8 cellular contexts compared by ENCODE assay signal in the genomic region with DNA sequence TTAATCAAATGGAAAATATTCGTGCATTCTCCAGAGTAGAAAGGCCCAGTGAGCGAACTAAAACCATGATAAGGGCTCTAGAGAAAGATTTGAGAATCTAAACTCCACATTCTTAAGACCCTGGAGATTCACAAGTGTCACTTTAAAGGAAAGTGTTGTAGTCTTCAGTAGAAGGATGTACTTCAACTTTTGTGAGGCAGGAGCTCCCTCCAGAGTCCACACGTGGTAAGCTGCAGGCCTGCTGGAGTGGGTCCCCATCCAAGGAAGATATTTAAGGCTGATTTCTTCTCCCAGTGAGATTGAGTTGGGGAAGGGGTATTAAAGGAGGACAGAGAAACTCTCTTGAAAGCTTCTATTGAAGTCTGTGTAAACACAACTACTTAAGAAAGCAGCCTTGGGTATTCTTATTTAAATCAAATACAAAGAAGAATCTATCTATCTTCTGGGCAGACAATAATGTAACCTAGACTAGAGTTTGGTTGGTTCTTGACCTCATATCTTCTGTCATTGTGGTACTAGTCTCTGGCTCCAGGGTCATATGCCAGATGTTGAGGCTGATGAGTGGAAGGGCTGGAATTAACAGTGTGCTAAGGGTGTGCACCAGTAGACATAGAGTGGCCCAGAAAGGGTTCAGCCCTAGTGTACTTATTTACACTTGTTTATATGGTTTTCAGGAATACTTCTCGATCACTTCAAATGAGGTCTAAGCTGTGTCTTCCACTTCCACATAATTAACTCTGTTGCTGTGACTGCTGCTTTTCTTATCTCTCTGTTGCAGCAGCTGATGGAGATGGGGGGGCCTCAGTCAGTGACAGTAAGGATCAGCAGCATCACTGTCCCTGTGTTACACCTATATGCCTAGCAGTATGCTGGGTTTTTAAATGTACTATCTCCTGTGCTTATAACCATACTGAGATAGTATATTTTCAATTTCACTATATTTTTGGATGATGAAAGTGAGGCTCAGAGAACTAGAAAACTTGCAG.
DNase-seq lines count a peak whose midpoint lies in the region; ATAC-seq and TF ChIP-seq lines count a peak whose summit lies in the region.

No MANE protein-coding gene starts in this region.

- no peaks in the 10 kb centered on the region for H3K9me3 Mint-ChIP-seq in activated T-cell treated with anti-CD3 and anti-CD28 coated beads, Interleukin-2, amount 50 U/mL, for 4 hours

- CTCF ChIA-PET in OCI-LY7 (lab: Charles Lee; ENCODE audit: unreplicated experiment) = interaction anchor here (1.4 kb wide), 1 partner anchor 244 kb away, joined by 11 read pairs; no protein-coding TSS in a partner anchor

- ATAC-seq in GM19463 (IDR thresholded peaks at IDR 0.05; ENCODE audit: unreplicated experiment) (peak; percentile 86), HG03558 (IDR thresholded peaks at IDR 0.05; ENCODE audit: extremely low read depth, unreplicated experiment) (peak; percentile 69), upper lobe of right lung (peak; percentile 93)
- peak; percentile 67 to 84 for ATAC-seq in activated T-cell treated with anti-CD3 and anti-CD28 coated beads, Interleukin-2, amount 50 U/mL, for 4 hours

- H3K36me3 ChIP-seq in OCI-LY7 (ENCODE audit: insufficient read depth, low read length) = 0 out of 2 replicates have a peak, but pooled peaks cover 5% of the 10 kb centered on the region
- H3K36me3 ChIP-seq in upper lobe of right lung = no peaks in the 10 kb centered on the region

- H3K79me2 ChIP-seq in OCI-LY7 (ENCODE audit: insufficient read depth, low read depth, low read length) = peaks cover 54% of the 10 kb centered on the region

- H3K4me1 ChIP-seq in OCI-LY7 (ENCODE audit: insufficient read depth, low read length, poor library complexity, severe bottlenecking) = peaks cover 22% of the 10 kb centered on the region
- H3K4me1 ChIP-seq in upper lobe of right lung = no peaks in the 10 kb centered on the region

- H3K4me3 Mint-ChIP-seq in activated T-cell treated with anti-CD3 and anti-CD28 coated beads, Interleukin-2, amount 50 U/mL, for 4 hours = no peak overlapping the region

- H3K9me3 ChIP-seq in OCI-LY7 (ENCODE audit: low read length) (no peaks in the 10 kb centered on the region), upper lobe of right lung (no peaks in the 10 kb centered on the region)

- no TSS peak for BruUV-seq in OCI-LY7 (replicated peaks; lab: Mats Ljungman, UMichigan)

- H3K36me3 Mint-ChIP-seq in activated T-cell treated with anti-CD3 and anti-CD28 coated beads, Interleukin-2, amount 50 U/mL, for 4 hours (ENCODE audit: insufficient read depth) = no peaks in the 10 kb centered on the region

- H3K4me2 ChIP-seq in OCI-LY7 (ENCODE audit: low read length) = no peak overlapping the region

- peak; percentile 36 for DNase-seq in DMS153 treated with DMSO at 0.1 percent for 48 hours (lab: John Stamatoyannopoulos, UW; ENCODE audit: unreplicated experiment)
- DNase-seq in OCI-LY7 (ENCODE audit: low spot score) = peak; percentile 76
- DNase-seq in activated T-cell treated with anti-CD3 and anti-CD28 coated beads, Interleukin-2, amount 50 U/mL, for 4 hours = peak; percentile 50
- peak; percentile 81 for DNase-seq in fibroblast of peridontal ligament (ENCODE audit: extremely low read depth)
- DNase-seq in occipital lobe (lab: John Stamatoyannopoulos, UW) = peak; percentile 47
- DNase-seq in upper lobe of right lung = peak; percentile 67

- no peak overlapping the region for H3K27ac ChIP-seq in OCI-LY7 (ENCODE audit: low read depth, low read length, poor library complexity, severe bottlenecking)
- no peak overlapping the region for H3K27ac ChIP-seq in upper lobe of right lung

- H2AFZ ChIP-seq in OCI-LY7 (ENCODE audit: low read length) = no peak overlapping the region

- H3K4me1 Mint-ChIP-seq in activated T-cell treated with anti-CD3 and anti-CD28 coated beads, Interleukin-2, amount 50 U/mL, for 4 hours (ENCODE audit: low read depth) = peaks cover 8% of the 10 kb centered on the region

- H3K9me2 ChIP-seq in OCI-LY7 (ENCODE audit: insufficient read depth, low read length) = no peaks in the 10 kb centered on the region

- peaks cover 4% of the 10 kb centered on the region; the same call in 1 of the 2 replicates for H4K20me1 ChIP-seq in OCI-LY7 (ENCODE audit: insufficient read depth, low read length)

- intact Hi-C loops in OCI-LY7 (cut with micrococcal nuclease; ENCODE audit: unreplicated experiment) (loop anchor here (1.0 to 2.0 kb wide), 3 partner anchors 89 to 245 kb away; a partner anchor contains a TSS), upper lobe of right lung (cut with DNase I) (loop anchor here (5.0 kb wide), 1 partner anchor 246 kb away; no protein-coding TSS in a partner anchor)

- TF ChIP-seq CTCF in OCI-LY7 (conservative IDR thresholded peaks at IDR 0.05; ENCODE audit: low read length) (peak; percentile 95), upper lobe of right lung (IDR thresholded peaks at IDR 0.05) (peak; percentile 81)

- no peak overlapping the region for H3K4me3 ChIP-seq in OCI-LY7 (ENCODE audit: low read depth, low read length, poor library complexity, severe bottlenecking)
- no peak overlapping the region for H3K4me3 ChIP-seq in upper lobe of right lung

- POLR2A ChIA-PET in OCI-LY7 (lab: Charles Lee) = interaction anchor here (0.6 to 1.1 kb wide), 7 partner anchors 13 to 163 kb away, joined by 3 to 6 read pairs (median 3); no protein-coding TSS in a partner anchor

- H3K27me3 ChIP-seq in upper lobe of right lung = no peaks in the 10 kb centered on the region

- no peaks in the 10 kb centered on the region for H3K27me3 Mint-ChIP-seq in activated T-cell treated with anti-CD3 and anti-CD28 coated beads, Interleukin-2, amount 50 U/mL, for 4 hours (ENCODE audit: low read depth)
